In genomic region chr3:42080452-42080872, GRCh38 we compare ENCODE assay signal across 8 cellular contexts. TPM values are rescaled to one million over a fixed set of nuclear protein-coding genes. Genes with fewer than 3 reads are reported as not detected.
DNase-seq lines count a peak whose midpoint lies in the region; ATAC-seq and TF ChIP-seq lines count a peak whose summit lies in the region.

No MANE protein-coding gene starts in this region.

- H3K4me1 Mint-ChIP-seq in activated naive CD8-positive, alpha-beta T cell treated with anti-CD3 and anti-CD28 coated beads, Interleukin-2, amount 50 U/mL, for 24 hours = peaks cover 65% of the 10 kb centered on the region

- H3K9me3 Mint-ChIP-seq in activated naive CD8-positive, alpha-beta T cell treated with anti-CD3 and anti-CD28 coated beads, Interleukin-2, amount 50 U/mL, for 24 hours = no peaks in the 10 kb centered on the region

- DNase-seq in Caki2 (ENCODE audit: low read depth) (peak; percentile 82), right atrium auricular region (ENCODE audit: low spot score) (no peak), RKO (ENCODE audit: low spot score) (no peak)
- peak; percentile 29 for DNase-seq in activated naive CD8-positive, alpha-beta T cell treated with anti-CD3 and anti-CD28 coated beads, Interleukin-2, amount 50 U/mL, for 24 hours

- H3K4me3 Mint-ChIP-seq in activated naive CD8-positive, alpha-beta T cell treated with anti-CD3 and anti-CD28 coated beads, Interleukin-2, amount 50 U/mL, for 24 hours = peak overlapping the region; percentile 42

- H3K4me1 ChIP-seq in HUES64 (ENCODE audit: insufficient read depth, low read length) (peaks cover 14% of the 10 kb centered on the region), right atrium auricular region (peaks cover 0 to 54% of the 10 kb centered on the region in 2 donors)

- peak; percentile 96 for ATAC-seq in activated naive CD8-positive, alpha-beta T cell treated with anti-CD3 and anti-CD28 coated beads, Interleukin-2, amount 50 U/mL, for 24 hours
- no peak for ATAC-seq in GM19395 (IDR thresholded peaks at IDR 0.05; ENCODE audit: unreplicated experiment)
- ATAC-seq in HG02852 (IDR thresholded peaks at IDR 0.05; ENCODE audit: unreplicated experiment) = no peak

- H3K27me3 Mint-ChIP-seq in activated naive CD8-positive, alpha-beta T cell treated with anti-CD3 and anti-CD28 coated beads, Interleukin-2, amount 50 U/mL, for 24 hours = no peaks in the 10 kb centered on the region

- H3K4me3 ChIP-seq in HUES64 (ENCODE audit: low read length) = no peak overlapping the region
- H3K4me3 ChIP-seq in right atrium auricular region = no peak overlapping the region
- no peak overlapping the region for H3K4me3 ChIP-seq in skin epidermis

- peak overlapping the region; percentile 90 for H3K27ac Mint-ChIP-seq in activated naive CD8-positive, alpha-beta T cell treated with anti-CD3 and anti-CD28 coated beads, Interleukin-2, amount 50 U/mL, for 24 hours

- WGBS in HUES64 = 70% methylated on average over 1 of the region's 1 CpG

- H3K27ac ChIP-seq in HUES64 (ENCODE audit: low read depth, low read length) = peak overlapping the region; percentile 11; the same call in 1 of the 2 replicates
- H3K27ac ChIP-seq in right atrium auricular region = peak overlapping the region; percentile 37 to 73
- peak overlapping the region in 16 of 21 experiments; percentile 3 to 82 (median 60) for H3K27ac ChIP-seq in skin epidermis

- no peaks in the 10 kb centered on the region for H3K27me3 ChIP-seq in HUES64 (ENCODE audit: insufficient read depth, low read length)
- H3K27me3 ChIP-seq in right atrium auricular region = no peaks in the 10 kb centered on the region

- in situ Hi-C loops in Caki2 (cut with HindIII; ENCODE audit: low pct_unique_long_range_greater_than_20kb, low sequenced_read_pairs) = loop anchor here (5.0 kb wide), 1 partner anchor 68 kb away; no protein-coding TSS in a partner anchor

- H3K9me3 ChIP-seq in HUES64 (ENCODE audit: insufficient read depth, low read depth, low read length) (peaks cover 5% of the 10 kb centered on the region; the same call in 1 of the 2 replicates), right atrium auricular region (no peaks in the 10 kb centered on the region)

- no peak for TF ChIP-seq CTCF in right atrium auricular region (IDR thresholded peaks at IDR 0.05)

- no peak overlapping the region for H3K9ac ChIP-seq in HUES64 (ENCODE audit: low read depth, low read length)

- no peaks in the 10 kb centered on the region for H3K36me3 ChIP-seq in HUES64 (ENCODE audit: insufficient read depth, low read length)
- no peaks in the 10 kb centered on the region for H3K36me3 ChIP-seq in right atrium auricular region

- peaks cover 2% of the 10 kb centered on the region for H3K36me3 Mint-ChIP-seq in activated naive CD8-positive, alpha-beta T cell treated with anti-CD3 and anti-CD28 coated beads, Interleukin-2, amount 50 U/mL, for 24 hours (ENCODE audit: low read depth)

RNA-seq across cellular contexts. Expression of gene TRAK1, which starts 10.7 kb away (rescaled TPM):
- total RNA-seq in Caki2 (2014; rRNA removed; shearing (Covaris generic); ENCODE audit: low replicate concordance) = 24.0 and 34.8 TPM in 2 replicates
- 21.1 TPM for polyA plus RNA-seq in HUES64 (2013, experiment 1 of 2)
- polyA plus RNA-seq in HUES64 (2013, experiment 2 of 2) = 28.0 TPM
- 100 to 1,000 TPM; 172 to 259 TPM for total RNA-seq in right atrium auricular region

Comparison
In these comparisons a context has a peak if more than half of its experiments do, and no peak if none do; other contexts are left out.
1. DNase-seq: peak in Caki2 (single experiment) and activated naive CD8-positive, alpha-beta T cell treated with anti-CD3 and anti-CD28 coated beads, Interleukin-2, amount 50 U/mL, for 24 hours (single experiment); none in right atrium auricular region (single experiment) and RKO (single experiment).
2. Peak in every context shown above with its lines, with median percentiles within 50 percentile points of each other: H3K27ac ChIP-seq.